In the genomic region with DNA sequence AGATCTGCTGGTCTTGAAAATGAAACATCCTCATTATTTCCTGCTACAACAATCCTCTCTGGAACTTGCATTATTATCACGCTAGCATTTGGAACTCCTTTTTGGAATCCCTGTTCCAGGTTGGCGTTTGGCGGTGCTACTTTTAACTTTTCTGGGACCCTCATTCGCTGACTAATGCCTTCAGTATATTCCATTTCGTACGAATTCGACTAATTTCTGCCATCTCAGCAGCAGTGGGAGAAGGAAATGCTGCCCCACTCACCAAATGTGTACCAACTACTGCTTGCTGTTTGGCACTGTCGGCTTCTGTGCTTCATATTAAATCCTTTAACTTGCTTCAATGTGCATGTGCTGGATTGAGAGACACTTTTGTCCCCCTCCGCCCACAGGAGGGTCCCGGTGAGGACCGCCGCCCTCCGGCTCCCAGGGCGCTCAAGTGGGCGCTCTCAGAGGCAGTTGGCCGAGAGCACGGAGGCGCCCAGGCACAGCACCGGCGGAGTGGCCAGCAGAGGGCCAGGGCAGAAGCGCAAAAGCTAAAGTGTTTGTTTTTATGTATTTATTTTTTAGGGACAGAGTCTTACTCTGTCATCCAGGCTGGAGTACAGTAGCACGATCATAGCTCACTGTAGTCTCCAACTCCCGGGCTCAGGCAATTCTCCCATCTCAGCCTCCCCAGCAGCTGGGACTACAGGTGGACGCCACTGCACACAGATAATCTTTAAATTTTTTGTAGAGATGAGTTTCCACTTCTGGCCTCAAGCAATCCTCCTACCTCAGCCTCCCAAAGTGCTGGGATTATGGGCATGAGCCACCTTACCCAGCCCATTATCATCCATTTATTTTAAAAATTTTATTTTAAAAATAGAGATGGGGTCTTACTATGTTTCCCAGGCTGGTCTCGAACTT, we compare ENCODE assay signal across 1 cellular context.
TF ChIP-seq lines count a peak whose summit lies in the region.

No MANE protein-coding gene starts in this region.

TF ChIP-seq in HepG2, 621 proteins besides CTCF, POLR2A, EP300 and RAD21 (continued from another document and continues in another):
- TF ChIP-seq ZNF710 (CRISPR knock-in tag; IDR thresholded peaks at IDR 0.05; ENCODE audit: borderline replicate concordance) (no peak), ZNF264 (CRISPR knock-in tag; IDR thresholded peaks at IDR 0.05) (no peak), GATAD2A (CRISPR knock-in tag; IDR thresholded peaks at IDR 0.05) (0 out of 2 replicates have a peak, but pooled peaks have one; percentile 33), TBP (CRISPR knock-in tag; IDR thresholded peaks at IDR 0.05) (no peak), KLF16 (CRISPR knock-in tag; IDR thresholded peaks at IDR 0.05) (0 out of 4 replicates have a peak, but pooled peaks of 1 of the 2 experiments have one; percentile 31), SATB2 (CRISPR knock-in tag; IDR thresholded peaks at IDR 0.05) (no peak), LRRFIP1 (CRISPR knock-in tag; conservative IDR thresholded peaks at IDR 0.05) (no peak), ZFP90 (CRISPR knock-in tag; IDR thresholded peaks at IDR 0.05; ENCODE audit: borderline replicate concordance) (0 out of 2 replicates have a peak, but pooled peaks have one; percentile 41), SMC3 (IDR thresholded peaks at IDR 0.05; ENCODE audit: low read length) (peak; percentile 41), HOXA5 (CRISPR knock-in tag; IDR thresholded peaks at IDR 0.05) (peak; percentile 47; the same call in 1 of the 2 replicates), ZNF800 (CRISPR knock-in tag; IDR thresholded peaks at IDR 0.05) (peak; percentile 89), XRCC5 (optimal IDR thresholded peaks at IDR 0.05; ENCODE audit: low read length) (peak; percentile 64), SIX4 (CRISPR knock-in tag; IDR thresholded peaks at IDR 0.05) (no peak), ZNF562 (CRISPR knock-in tag; IDR thresholded peaks at IDR 0.05; ENCODE audit: borderline replicate concordance) (no peak), HMGXB4 (CRISPR knock-in tag; IDR thresholded peaks at IDR 0.05; ENCODE audit: borderline replicate concordance in 1 of 2, low read depth in 1 of 2) (peak; percentile 51 to 57; a peak in 2 of 4 replicates), CBX5 (CRISPR knock-in tag; IDR thresholded peaks at IDR 0.05; ENCODE audit: borderline replicate concordance) (0 out of 2 replicates have a peak, but pooled peaks have one; percentile 17), ZBTB7B (CRISPR knock-in tag; IDR thresholded peaks at IDR 0.05) (peak; percentile 42; the same call in 1 of the 2 replicates), MAX (IDR thresholded peaks at IDR 0.05) (no peak), IKZF5 (CRISPR knock-in tag; IDR thresholded peaks at IDR 0.05) (peak; percentile 56; the same call in 1 of the 2 replicates), ZNF687 (CRISPR knock-in tag; IDR thresholded peaks at IDR 0.05) (peak; percentile 41; the same call in 1 of the 2 replicates), HIVEP1 (CRISPR knock-in tag; IDR thresholded peaks at IDR 0.05) (no peak), ZNF30 (CRISPR knock-in tag; IDR thresholded peaks at IDR 0.05) (no peak)
- TF ChIP-seq, protein P1, sequence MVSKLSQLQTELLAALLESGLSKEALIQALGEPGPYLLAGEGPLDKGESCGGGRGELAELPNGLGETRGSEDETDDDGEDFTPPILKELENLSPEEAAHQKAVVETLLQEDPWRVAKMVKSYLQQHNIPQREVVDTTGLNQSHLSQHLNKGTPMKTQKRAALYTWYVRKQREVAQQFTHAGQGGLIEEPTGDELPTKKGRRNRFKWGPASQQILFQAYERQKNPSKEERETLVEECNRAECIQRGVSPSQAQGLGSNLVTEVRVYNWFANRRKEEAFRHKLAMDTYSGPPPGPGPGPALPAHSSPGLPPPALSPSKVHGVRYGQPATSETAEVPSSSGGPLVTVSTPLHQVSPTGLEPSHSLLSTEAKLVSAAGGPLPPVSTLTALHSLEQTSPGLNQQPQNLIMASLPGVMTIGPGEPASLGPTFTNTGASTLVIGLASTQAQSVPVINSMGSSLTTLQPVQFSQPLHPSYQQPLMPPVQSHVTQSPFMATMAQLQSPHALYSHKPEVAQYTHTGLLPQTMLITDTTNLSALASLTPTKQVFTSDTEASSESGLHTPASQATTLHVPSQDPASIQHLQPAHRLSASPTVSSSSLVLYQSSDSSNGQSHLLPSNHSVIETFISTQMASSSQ (IDR thresholded peaks at IDR 0.05; ENCODE audit: low read depth), result no peak
- TF ChIP-seq, protein P1 (CRISPR knock-in tag; IDR thresholded peaks at IDR 0.05; ENCODE audit: borderline replicate concordance), result no peak
- TF ChIP-seq, protein P2, sequence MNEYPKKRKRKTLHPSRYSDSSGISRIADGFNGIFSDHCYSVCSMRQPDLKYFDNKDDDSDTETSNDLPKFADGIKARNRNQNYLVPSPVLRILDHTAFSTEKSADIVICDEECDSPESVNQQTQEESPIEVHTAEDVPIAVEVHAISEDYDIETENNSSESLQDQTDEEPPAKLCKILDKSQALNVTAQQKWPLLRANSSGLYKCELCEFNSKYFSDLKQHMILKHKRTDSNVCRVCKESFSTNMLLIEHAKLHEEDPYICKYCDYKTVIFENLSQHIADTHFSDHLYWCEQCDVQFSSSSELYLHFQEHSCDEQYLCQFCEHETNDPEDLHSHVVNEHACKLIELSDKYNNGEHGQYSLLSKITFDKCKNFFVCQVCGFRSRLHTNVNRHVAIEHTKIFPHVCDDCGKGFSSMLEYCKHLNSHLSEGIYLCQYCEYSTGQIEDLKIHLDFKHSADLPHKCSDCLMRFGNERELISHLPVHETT (CRISPR knock-in tag; conservative IDR thresholded peaks at IDR 0.05), result no peak
- TF ChIP-seq, protein P3, sequence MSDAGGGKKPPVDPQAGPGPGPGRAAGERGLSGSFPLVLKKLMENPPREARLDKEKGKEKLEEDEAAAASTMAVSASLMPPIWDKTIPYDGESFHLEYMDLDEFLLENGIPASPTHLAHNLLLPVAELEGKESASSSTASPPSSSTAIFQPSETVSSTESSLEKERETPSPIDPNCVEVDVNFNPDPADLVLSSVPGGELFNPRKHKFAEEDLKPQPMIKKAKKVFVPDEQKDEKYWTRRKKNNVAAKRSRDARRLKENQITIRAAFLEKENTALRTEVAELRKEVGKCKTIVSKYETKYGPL (CRISPR knock-in tag; IDR thresholded peaks at IDR 0.05), result no peak
